1 cellular context compared by ENCODE assay signal in the genomic region with DNA sequence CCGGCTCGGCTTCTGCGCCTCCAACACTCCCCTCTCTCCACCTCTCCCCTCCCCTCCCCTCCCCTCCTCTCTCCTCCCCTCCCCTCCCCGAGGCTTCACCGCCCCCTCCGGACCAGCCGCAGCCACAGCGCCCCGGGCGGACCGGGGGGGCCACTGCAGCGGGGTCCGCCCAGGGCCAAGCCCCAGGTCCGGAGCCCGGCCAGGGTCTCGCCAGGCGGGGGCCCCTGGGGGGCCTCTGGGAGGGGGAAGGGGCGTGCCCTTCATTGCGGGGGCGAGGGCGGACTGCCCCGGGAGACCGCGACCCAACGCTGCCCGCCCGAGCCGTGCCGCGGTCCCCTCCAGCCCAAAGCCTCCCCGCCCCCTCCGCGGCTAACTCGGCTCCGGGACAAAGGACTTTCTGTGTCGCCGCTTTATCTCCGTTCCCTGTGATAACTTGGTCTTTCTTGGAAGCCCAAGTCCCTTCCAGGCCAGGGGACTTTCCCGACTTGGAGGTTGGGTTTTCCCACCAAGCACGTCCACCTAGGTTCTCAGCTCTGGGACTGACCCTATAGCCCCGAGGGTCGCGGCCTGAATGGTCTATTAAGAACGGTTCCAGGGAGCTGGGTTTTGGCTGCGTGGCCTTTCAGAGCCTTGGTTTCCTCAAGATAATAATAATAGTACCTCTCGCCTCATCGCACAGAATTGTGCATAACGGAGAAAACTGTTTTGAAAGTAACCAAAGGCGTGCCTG.
TF ChIP-seq lines count a peak whose summit lies in the region.

A gene (minus strand): TSS at position 29 of the 730 bp plus-strand sequence. CDS start 97 bp downstream, outside the sequence.

TF ChIP-seq in K562, 482 proteins besides CTCF, POLR2A, EP300 and RAD21 (continued from another document and continues in another):
- TF ChIP-seq, protein P1, sequence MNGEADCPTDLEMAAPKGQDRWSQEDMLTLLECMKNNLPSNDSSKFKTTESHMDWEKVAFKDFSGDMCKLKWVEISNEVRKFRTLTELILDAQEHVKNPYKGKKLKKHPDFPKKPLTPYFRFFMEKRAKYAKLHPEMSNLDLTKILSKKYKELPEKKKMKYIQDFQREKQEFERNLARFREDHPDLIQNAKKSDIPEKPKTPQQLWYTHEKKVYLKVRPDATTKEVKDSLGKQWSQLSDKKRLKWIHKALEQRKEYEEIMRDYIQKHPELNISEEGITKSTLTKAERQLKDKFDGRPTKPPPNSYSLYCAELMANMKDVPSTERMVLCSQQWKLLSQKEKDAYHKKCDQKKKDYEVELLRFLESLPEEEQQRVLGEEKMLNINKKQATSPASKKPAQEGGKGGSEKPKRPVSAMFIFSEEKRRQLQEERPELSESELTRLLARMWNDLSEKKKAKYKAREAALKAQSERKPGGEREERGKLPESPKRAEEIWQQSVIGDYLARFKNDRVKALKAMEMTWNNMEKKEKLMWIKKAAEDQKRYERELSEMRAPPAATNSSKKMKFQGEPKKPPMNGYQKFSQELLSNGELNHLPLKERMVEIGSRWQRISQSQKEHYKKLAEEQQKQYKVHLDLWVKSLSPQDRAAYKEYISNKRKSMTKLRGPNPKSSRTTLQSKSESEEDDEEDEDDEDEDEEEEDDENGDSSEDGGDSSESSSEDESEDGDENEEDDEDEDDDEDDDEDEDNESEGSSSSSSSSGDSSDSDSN (IDR thresholded peaks at IDR 0.05; ENCODE audit: borderline replicate concordance in 1 of 2, low read depth in 2 of 2, low read length in 2 of 2) = 0 out of 4 replicates have a peak, but pooled peaks of 1 of the 2 experiments have one; percentile 6
- TF ChIP-seq CCNT2 (IDR thresholded peaks at IDR 0.05; ENCODE audit: borderline replicate concordance, extremely low read depth, insufficient read length, low read depth, low read length) (peak; percentile 70), SMARCA4 (IDR thresholded peaks at IDR 0.05) (peak; percentile 32), HNRNPK (IDR thresholded peaks at IDR 0.05; ENCODE audit: low read depth, low read length, poor library complexity, severe bottlenecking) (no peak), CBFA2T2 (conservative IDR thresholded peaks at IDR 0.05) (no peak), ZC3H11A (IDR thresholded peaks at IDR 0.05; ENCODE audit: low read depth, low read length) (no peak), DPF2 (IDR thresholded peaks at IDR 0.05) (peak; percentile 57; the same call in 1 of the 2 replicates), SMC3 (conservative IDR thresholded peaks at IDR 0.05; ENCODE audit: insufficient read depth, low read depth, low read length) (no peak), PCBP1 (IDR thresholded peaks at IDR 0.05; ENCODE audit: low read depth, low read length, poor library complexity, severe bottlenecking) (no peak), EGR1 (conservative IDR thresholded peaks at IDR 0.05) (peak; percentile 83), STAT5B (CRISPR knock-in tag; IDR thresholded peaks at IDR 0.05) (no peak), BRD4 (IDR thresholded peaks at IDR 0.05) (peak; percentile 86), BRD9 (IDR thresholded peaks at IDR 0.05; ENCODE audit: low read depth, partially characterized antibody) (peak; percentile 81), PHF20 (IDR thresholded peaks at IDR 0.05; ENCODE audit: partially characterized antibody) (no peak), HCFC1 (IDR thresholded peaks at IDR 0.05; ENCODE audit: low read depth, low read length) (peak; percentile 38), SMARCE1 (IDR thresholded peaks at IDR 0.05) (peak; percentile 19; the same call in 1 of the 2 replicates), RAD51 (IDR thresholded peaks at IDR 0.05; ENCODE audit: borderline replicate concordance, low read depth) (no peak), HMG20A (CRISPR knock-in tag; conservative IDR thresholded peaks at IDR 0.05) (no peak), GATAD2A (IDR thresholded peaks at IDR 0.05) (no peak), TBL1XR1 (IDR thresholded peaks at IDR 0.05; ENCODE audit: low read length in 2 of 2) (no peak), FOXP1 (CRISPR knock-in tag; IDR thresholded peaks at IDR 0.05) (peak; percentile 15; the same call in 1 of the 2 replicates), MTA2 (IDR thresholded peaks at IDR 0.05; ENCODE audit: low read depth) (no peak), NCOR1 (IDR thresholded peaks at IDR 0.05) (0 out of 2 replicates have a peak, but pooled peaks have one; percentile 24)
- TF ChIP-seq, protein P2, sequence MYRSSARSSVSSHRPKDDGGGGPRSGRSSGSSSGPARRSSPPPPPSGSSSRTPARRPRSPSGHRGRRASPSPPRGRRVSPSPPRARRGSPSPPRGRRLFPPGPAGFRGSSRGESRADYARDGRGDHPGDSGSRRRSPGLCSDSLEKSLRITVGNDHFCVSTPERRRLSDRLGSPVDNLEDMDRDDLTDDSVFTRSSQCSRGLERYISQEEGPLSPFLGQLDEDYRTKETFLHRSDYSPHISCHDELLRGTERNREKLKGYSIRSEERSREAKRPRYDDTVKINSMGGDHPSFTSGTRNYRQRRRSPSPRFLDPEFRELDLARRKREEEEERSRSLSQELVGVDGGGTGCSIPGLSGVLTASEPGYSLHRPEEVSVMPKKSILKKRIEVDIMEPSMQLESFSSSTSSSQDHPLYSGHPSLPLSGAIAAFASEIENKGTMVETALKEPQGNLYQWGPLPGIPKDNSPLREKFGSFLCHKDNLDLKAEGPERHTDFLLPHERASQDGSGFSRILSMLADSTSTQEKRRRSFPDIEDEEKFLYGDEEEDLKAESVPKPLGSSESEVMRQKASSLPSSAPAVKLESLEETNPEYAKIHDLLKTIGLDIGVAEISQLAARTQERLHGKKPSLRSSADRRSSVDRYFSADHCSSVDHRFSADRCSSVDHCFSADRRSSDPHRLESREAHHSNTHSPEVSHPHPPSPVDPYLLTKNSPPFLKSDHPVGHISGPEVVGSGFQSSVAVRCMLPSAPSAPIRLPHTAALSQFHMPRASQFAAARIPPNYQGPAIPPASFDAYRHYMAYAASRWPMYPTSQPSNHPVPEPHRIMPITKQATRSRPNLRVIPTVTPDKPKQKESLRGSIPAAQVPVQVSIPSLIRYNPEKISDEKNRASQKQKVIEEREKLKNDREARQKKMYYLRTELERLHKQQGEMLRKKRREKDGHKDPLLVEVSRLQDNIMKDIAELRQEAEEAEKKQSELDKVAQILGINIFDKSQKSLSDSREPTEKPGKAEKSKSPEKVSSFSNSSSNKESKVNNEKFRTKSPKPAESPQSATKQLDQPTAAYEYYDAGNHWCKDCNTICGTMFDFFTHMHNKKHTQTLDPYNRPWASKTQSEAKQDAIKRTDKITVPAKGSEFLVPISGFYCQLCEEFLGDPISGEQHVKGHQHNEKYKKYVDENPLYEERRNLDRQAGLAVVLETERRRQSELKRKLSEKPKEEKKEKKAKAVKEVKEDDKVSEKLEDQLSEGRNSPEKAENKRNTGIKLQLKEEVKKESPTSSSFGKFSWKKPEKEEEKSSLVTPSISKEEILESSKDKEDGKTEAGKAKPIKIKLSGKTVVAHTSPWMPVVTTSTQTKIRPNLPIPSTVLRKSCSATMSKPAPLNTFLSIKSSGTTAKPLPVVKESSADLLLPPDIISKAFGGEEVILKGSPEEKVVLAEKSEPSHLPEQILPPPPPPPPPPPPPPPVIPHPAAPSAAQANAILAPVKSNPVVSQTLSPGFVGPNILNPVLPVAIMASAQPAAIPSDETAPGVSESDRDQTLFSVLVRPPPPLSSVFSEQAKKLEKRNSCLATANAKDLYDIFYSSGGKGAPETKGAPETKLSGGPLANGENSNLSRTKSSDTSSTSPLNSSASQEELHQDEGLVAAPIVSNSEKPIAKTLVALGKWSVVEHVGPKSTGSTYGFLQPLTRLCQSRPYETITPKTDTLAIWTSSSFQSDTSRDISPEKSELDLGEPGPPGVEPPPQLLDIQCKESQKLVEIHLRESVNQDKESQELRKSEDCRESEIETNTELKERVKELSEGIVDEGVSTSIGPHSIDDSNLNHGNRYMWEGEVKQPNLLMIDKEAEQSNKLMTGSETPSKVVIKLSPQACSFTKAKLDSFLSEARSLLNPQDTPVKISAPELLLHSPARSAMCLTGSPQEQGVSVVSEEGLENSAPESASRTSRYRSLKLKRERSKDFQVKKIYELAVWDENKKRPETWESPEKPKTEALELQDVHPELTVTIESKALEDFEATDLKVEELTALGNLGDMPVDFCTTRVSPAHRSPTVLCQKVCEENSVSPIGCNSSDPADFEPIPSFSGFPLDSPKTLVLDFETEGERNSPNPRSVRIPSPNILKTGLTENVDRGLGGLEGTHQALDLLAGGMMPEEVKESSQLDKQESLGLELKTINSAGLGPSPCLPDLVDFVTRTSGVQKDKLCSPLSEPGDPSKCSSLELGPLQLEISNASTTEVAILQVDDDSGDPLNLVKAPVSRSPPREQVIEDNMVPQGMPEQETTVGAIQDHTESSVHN (IDR thresholded peaks at IDR 0.05; ENCODE audit: borderline replicate concordance in 1 of 2, low read depth in 1 of 2) = peak in 1 of 2 experiments; percentile 25; a peak in 1 of 4 replicates
- TF ChIP-seq, protein P3, sequence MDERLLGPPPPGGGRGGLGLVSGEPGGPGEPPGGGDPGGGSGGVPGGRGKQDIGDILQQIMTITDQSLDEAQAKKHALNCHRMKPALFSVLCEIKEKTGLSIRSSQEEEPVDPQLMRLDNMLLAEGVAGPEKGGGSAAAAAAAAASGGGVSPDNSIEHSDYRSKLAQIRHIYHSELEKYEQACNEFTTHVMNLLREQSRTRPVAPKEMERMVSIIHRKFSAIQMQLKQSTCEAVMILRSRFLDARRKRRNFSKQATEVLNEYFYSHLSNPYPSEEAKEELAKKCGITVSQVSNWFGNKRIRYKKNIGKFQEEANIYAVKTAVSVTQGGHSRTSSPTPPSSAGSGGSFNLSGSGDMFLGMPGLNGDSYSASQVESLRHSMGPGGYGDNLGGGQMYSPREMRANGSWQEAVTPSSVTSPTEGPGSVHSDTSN (CRISPR knock-in tag; IDR thresholded peaks at IDR 0.05; ENCODE audit: low read depth) = no peak
- TF ChIP-seq, protein P3 (tag; conservative IDR thresholded peaks at IDR 0.05; ENCODE audit: low read depth) = no peak
- TF ChIP-seq, protein P4, sequence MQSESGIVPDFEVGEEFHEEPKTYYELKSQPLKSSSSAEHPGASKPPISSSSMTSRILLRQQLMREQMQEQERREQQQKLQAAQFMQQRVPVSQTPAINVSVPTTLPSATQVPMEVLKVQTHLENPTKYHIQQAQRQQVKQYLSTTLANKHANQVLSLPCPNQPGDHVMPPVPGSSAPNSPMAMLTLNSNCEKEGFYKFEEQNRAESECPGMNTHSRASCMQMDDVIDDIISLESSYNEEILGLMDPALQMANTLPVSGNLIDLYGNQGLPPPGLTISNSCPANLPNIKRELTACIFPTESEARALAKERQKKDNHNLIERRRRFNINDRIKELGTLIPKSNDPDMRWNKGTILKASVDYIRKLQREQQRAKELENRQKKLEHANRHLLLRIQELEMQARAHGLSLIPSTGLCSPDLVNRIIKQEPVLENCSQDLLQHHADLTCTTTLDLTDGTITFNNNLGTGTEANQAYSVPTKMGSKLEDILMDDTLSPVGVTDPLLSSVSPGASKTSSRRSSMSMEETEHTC (IDR thresholded peaks at IDR 0.05) = no peak
- TF ChIP-seq, protein P5, sequence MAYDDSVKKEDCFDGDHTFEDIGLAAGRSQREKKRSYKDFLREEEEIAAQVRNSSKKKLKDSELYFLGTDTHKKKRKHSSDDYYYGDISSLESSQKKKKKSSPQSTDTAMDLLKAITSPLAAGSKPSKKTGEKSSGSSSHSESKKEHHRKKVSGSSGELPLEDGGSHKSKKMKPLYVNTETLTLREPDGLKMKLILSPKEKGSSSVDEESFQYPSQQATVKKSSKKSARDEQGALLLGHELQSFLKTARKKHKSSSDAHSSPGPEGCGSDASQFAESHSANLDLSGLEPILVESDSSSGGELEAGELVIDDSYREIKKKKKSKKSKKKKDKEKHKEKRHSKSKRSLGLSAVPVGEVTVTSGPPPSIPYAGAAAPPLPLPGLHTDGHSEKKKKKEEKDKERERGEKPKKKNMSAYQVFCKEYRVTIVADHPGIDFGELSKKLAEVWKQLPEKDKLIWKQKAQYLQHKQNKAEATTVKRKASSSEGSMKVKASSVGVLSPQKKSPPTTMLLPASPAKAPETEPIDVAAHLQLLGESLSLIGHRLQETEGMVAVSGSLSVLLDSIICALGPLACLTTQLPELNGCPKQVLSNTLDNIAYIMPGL (CRISPR knock-in tag; IDR thresholded peaks at IDR 0.05) = 0 out of 2 replicates have a peak, but pooled peaks have one; percentile 23
- TF ChIP-seq, protein P6, sequence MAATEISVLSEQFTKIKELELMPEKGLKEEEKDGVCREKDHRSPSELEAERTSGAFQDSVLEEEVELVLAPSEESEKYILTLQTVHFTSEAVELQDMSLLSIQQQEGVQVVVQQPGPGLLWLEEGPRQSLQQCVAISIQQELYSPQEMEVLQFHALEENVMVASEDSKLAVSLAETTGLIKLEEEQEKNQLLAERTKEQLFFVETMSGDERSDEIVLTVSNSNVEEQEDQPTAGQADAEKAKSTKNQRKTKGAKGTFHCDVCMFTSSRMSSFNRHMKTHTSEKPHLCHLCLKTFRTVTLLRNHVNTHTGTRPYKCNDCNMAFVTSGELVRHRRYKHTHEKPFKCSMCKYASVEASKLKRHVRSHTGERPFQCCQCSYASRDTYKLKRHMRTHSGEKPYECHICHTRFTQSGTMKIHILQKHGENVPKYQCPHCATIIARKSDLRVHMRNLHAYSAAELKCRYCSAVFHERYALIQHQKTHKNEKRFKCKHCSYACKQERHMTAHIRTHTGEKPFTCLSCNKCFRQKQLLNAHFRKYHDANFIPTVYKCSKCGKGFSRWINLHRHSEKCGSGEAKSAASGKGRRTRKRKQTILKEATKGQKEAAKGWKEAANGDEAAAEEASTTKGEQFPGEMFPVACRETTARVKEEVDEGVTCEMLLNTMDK (IDR thresholded peaks at IDR 0.05; ENCODE audit: borderline replicate concordance, insufficient read depth, low read depth, low read length, poor library complexity, severe bottlenecking) = peak; percentile 45
- TF ChIP-seq, protein P7, sequence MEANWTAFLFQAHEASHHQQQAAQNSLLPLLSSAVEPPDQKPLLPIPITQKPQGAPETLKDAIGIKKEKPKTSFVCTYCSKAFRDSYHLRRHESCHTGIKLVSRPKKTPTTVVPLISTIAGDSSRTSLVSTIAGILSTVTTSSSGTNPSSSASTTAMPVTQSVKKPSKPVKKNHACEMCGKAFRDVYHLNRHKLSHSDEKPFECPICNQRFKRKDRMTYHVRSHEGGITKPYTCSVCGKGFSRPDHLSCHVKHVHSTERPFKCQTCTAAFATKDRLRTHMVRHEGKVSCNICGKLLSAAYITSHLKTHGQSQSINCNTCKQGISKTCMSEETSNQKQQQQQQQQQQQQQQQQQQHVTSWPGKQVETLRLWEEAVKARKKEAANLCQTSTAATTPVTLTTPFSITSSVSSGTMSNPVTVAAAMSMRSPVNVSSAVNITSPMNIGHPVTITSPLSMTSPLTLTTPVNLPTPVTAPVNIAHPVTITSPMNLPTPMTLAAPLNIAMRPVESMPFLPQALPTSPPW (CRISPR knock-in tag; IDR thresholded peaks at IDR 0.05) = peak; percentile 95
- TF ChIP-seq, protein P8, sequence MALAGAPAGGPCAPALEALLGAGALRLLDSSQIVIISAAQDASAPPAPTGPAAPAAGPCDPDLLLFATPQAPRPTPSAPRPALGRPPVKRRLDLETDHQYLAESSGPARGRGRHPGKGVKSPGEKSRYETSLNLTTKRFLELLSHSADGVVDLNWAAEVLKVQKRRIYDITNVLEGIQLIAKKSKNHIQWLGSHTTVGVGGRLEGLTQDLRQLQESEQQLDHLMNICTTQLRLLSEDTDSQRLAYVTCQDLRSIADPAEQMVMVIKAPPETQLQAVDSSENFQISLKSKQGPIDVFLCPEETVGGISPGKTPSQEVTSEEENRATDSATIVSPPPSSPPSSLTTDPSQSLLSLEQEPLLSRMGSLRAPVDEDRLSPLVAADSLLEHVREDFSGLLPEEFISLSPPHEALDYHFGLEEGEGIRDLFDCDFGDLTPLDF (CRISPR knock-in tag; IDR thresholded peaks at IDR 0.05) = peak; percentile 58; the same call in 1 of the 2 replicates
